In the genomic region with DNA sequence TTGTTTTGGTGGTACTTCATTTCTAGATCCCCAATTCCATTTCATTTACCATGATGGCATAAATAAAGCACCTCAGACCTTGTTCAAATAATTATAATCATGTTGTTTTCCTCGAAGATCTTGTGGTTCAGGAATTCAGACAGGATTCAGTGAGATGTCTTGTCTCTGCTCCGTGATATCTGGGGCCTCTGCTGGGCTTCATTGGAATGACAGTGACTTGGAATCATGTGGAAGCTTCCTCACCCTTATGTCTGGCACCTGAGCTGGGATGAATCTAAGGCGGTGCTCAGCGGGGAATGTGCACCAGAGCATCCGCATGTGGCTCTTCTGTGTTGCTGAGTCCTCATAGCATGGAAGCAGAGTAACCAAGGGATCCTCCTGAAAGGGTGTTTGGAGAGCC, we compare ENCODE assay signal across 2 cellular contexts.
TF ChIP-seq lines count a peak whose summit lies in the region.

No MANE protein-coding gene starts in this region.

TF ChIP-seq in GM23338, 12 proteins besides CTCF, POLR2A, EP300 and RAD21 (continued from another document):
- TF ChIP-seq, protein P1, sequence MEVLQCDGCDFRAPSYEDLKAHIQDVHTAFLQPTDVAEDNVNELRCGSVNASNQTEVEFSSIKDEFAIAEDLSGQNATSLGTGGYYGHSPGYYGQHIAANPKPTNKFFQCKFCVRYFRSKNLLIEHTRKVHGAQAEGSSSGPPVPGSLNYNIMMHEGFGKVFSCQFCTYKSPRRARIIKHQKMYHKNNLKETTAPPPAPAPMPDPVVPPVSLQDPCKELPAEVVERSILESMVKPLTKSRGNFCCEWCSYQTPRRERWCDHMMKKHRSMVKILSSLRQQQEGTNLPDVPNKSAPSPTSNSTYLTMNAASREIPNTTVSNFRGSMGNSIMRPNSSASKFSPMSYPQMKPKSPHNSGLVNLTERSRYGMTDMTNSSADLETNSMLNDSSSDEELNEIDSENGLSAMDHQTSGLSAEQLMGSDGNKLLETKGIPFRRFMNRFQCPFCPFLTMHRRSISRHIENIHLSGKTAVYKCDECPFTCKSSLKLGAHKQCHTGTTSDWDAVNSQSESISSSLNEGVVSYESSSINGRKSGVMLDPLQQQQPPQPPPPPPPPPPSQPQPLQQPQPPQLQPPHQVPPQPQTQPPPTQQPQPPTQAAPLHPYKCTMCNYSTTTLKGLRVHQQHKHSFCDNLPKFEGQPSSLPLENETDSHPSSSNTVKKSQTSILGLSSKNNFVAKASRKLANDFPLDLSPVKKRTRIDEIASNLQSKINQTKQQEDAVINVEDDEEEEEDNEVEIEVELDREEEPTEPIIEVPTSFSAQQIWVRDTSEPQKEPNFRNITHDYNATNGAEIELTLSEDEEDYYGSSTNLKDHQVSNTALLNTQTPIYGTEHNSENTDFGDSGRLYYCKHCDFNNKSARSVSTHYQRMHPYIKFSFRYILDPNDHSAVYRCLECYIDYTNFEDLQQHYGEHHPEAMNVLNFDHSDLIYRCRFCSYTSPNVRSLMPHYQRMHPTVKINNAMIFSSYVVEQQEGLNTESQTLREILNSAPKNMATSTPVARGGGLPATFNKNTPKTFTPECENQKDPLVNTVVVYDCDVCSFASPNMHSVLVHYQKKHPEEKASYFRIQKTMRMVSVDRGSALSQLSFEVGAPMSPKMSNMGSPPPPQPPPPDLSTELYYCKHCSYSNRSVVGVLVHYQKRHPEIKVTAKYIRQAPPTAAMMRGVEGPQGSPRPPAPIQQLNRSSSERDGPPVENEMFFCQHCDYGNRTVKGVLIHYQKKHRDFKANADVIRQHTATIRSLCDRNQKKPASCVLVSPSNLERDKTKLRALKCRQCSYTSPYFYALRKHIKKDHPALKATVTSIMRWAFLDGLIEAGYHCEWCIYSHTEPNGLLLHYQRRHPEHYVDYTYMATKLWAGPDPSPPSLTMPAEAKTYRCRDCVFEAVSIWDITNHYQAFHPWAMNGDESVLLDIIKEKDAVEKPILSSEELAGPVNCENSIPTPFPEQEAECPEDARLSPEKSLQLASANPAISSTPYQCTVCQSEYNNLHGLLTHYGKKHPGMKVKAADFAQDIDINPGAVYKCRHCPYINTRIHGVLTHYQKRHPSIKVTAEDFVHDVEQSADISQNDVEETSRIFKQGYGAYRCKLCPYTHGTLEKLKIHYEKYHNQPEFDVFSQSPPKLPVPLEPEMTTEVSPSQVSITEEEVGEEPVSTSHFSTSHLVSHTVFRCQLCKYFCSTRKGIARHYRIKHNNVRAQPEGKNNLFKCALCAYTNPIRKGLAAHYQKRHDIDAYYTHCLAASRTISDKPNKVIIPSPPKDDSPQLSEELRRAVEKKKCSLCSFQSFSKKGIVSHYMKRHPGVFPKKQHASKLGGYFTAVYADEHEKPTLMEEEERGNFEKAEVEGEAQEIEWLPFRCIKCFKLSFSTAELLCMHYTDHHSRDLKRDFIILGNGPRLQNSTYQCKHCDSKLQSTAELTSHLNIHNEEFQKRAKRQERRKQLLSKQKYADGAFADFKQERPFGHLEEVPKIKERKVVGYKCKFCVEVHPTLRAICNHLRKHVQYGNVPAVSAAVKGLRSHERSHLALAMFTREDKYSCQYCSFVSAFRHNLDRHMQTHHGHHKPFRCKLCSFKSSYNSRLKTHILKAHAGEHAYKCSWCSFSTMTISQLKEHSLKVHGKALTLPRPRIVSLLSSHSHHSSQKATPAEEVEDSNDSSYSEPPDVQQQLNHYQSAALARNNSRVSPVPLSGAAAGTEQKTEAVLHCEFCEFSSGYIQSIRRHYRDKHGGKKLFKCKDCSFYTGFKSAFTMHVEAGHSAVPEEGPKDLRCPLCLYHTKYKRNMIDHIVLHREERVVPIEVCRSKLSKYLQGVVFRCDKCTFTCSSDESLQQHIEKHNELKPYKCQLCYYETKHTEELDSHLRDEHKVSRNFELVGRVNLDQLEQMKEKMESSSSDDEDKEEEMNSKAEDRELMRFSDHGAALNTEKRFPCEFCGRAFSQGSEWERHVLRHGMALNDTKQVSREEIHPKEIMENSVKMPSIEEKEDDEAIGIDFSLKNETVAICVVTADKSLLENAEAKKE (CRISPR knock-in tag; IDR thresholded peaks at IDR 0.05) = no peak
- TF ChIP-seq EZH2phosphoT487 (IDR thresholded peaks at IDR 0.05; ENCODE audit: unreplicated experiment) = no peak
- TF ChIP-seq JUNB (IDR thresholded peaks at IDR 0.05; ENCODE audit: unreplicated experiment) = no peak
- no peak for TF ChIP-seq ETS1 (IDR thresholded peaks at IDR 0.05)
- TF ChIP-seq STAT1 (IDR thresholded peaks at IDR 0.05; ENCODE audit: unreplicated experiment) = no peak
- no peak for TF ChIP-seq CREB1 (CRISPR knock-in tag; IDR thresholded peaks at IDR 0.05; ENCODE audit: low read depth)
- TF ChIP-seq ZNF331 (CRISPR knock-in tag; IDR thresholded peaks at IDR 0.05; ENCODE audit: low read depth) = no peak
- TF ChIP-seq ZNF114 (CRISPR knock-in tag; IDR thresholded peaks at IDR 0.05) = no peak
- TF ChIP-seq POLR2AphosphoS5 (IDR thresholded peaks at IDR 0.05; ENCODE audit: low read depth) = no peak
TF ChIP-seq in GM23338: peak in this region for 0.

TF ChIP-seq in SK-N-SH treated with all-trans-retinoic acid at 6 μM for 48 hours, 23 proteins besides CTCF, POLR2A, EP300 and RAD21 (continued from another document):
- TF ChIP-seq, protein P2, sequence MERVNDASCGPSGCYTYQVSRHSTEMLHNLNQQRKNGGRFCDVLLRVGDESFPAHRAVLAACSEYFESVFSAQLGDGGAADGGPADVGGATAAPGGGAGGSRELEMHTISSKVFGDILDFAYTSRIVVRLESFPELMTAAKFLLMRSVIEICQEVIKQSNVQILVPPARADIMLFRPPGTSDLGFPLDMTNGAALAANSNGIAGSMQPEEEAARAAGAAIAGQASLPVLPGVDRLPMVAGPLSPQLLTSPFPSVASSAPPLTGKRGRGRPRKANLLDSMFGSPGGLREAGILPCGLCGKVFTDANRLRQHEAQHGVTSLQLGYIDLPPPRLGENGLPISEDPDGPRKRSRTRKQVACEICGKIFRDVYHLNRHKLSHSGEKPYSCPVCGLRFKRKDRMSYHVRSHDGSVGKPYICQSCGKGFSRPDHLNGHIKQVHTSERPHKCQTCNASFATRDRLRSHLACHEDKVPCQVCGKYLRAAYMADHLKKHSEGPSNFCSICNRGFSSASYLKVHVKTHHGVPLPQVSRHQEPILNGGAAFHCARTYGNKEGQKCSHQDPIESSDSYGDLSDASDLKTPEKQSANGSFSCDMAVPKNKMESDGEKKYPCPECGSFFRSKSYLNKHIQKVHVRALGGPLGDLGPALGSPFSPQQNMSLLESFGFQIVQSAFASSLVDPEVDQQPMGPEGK (CRISPR knock-in tag; IDR thresholded peaks at IDR 0.05; ENCODE audit: borderline replicate concordance) = no peak
- TF ChIP-seq RARB (CRISPR knock-in tag; IDR thresholded peaks at IDR 0.05) = no peak
- TF ChIP-seq POU6F1 (CRISPR knock-in tag; IDR thresholded peaks at IDR 0.05; ENCODE audit: borderline replicate concordance, low read depth) = no peak
- TF ChIP-seq OSR1 (CRISPR knock-in tag; IDR thresholded peaks at IDR 0.05) = no peak
- TF ChIP-seq ISL1 (CRISPR knock-in tag; IDR thresholded peaks at IDR 0.05) = no peak
- TF ChIP-seq TOX (CRISPR knock-in tag; IDR thresholded peaks at IDR 0.05; ENCODE audit: borderline replicate concordance) = no peak
- TF ChIP-seq TSHZ2 (CRISPR knock-in tag; IDR thresholded peaks at IDR 0.05) = no peak
